In the genomic region with DNA sequence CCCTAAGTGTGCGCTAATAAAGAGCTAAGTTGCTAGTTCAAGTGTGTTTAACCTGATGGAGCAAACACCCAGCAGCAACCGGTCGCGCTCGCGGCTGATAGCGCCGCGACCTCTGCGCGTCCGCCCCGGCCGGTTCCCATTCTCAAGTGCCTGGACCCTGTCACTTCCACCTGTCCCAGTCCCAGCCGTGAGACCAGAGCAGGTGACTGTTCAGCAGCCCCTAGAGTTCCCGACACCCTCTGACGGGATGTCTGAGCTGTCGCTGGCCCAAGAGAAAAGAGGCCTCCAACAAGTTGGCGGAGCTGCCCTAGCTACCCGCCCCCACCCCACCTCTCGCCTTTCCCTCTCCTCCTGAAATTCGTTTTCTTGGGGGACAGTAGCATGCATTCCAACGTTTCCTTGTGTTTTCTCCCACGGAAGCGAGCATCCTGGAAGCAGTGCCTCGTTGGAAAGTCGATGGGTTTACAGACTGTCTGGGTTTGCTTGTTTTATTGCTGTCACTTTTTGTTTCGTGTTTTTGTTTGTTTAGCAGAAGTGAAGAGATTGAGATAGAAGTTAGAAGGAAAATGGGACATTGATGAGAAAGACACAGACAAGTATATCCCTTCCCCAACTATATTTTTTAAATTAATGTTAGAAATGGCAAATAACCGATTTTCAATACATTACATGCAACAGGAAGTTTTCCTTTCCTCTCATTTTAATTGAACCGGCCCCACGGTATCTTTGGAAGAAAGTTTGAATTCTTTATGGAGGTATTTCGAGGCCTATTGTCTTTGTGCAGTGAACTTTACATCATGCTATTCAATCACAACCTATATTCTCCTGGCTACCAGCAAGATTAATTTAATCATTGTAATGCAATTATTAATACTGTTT, we compare ENCODE assay signal across 18 cellular contexts. TPM values are rescaled to one million over a fixed set of nuclear protein-coding genes. Genes with fewer than 3 reads are reported as not detected.
DNase-seq lines count a peak whose midpoint lies in the region; ATAC-seq, FAIRE-seq and TF ChIP-seq lines count a peak whose summit lies in the region.
"Had no signal": no experiment of that assay in that cellular context is flagged by ENCODE, and none has a peak within 500 bp of the region (broad histone marks: within the 10 kb centered on the region; RNA-seq: fewer than 3 reads in every experiment).

No MANE protein-coding gene starts in this region.

- H3K4me1 Mint-ChIP-seq in Calu3 (ENCODE audit: low read depth, unreplicated experiment) = peaks cover 30% of the 10 kb centered on the region

- FAIRE-seq in pancreas (lab: Jason Lieb, UNC) = no peak
- FAIRE-seq: colon had no signal

- peak overlapping the region; percentile 60 for H3K27ac Mint-ChIP-seq in Calu3 (ENCODE audit: unreplicated experiment)
- H3K27ac Mint-ChIP-seq: stimulated activated memory B cell treated with anti-CD40 and anti-IgM and Interleukin-4, amounts not matched to agents 10 μg/mL and 1 μg/mL and 100 μg/mL, for 72 hours; T-helper 2 cell treated with Interferon-gamma antibody and Interleukin-4, amounts not matched to agents 5 μg/mL and 100 μg/mL, for 36 hours had no signal

- DNase-seq in Calu3 (peak; percentile 60), iPS DF 6.9 (ENCODE audit: low read depth, low spot score) (no peak), pancreas (peak; percentile 89 to 95 (median 92)), NCI-H1417 (lab: John Stamatoyannopoulos, UW) (no peak), coronary artery (ENCODE audit: low spot score) (no peak), NCI-H1436 treated with DMSO at 0.1 percent for 48 hours (lab: John Stamatoyannopoulos, UW) (no peak)
- DNase-seq: activated CD4-positive, alpha-beta T cell treated with anti-CD3 and anti-CD28 coated beads, Interleukin-2, amount 50 U/mL, for 4 hours; activated gamma-delta T cell; foreskin fibroblast; NCI-H1092; nucleus accumbens; stimulated activated CD4-positive, alpha-beta T cell treated with anti-CD3 and anti-CD28 coated beads, Interleukin-2, amount 100 ng/mL, for 24 hours had no signal

- CTCF ChIA-PET in Calu3 (lab: Charles Lee) = interaction anchor here (0.6 to 2.4 kb wide), 8 partner anchors 9 to 527 kb away, joined by 3 to 13 read pairs (median 5); no protein-coding TSS in a partner anchor

- H3K4me1 ChIP-seq in iPS DF 6.9 (ENCODE audit: control insufficient read depth, insufficient read depth, low read length) (peaks cover 2% of the 10 kb centered on the region; the same call in 1 of the 2 replicates), pancreas (peaks cover 3 to 8% (median 5%) of the 10 kb centered on the region in 3 donors)

- TF ChIP-seq RAD21 in Ishikawa (IDR thresholded peaks at IDR 0.05; ENCODE audit: low read depth) = no peak

- no peaks in the 10 kb centered on the region for H3K9me3 Mint-ChIP-seq in Calu3 (ENCODE audit: low read depth, unreplicated experiment)
- H3K9me3 Mint-ChIP-seq: T-helper 2 cell treated with Interferon-gamma antibody and Interleukin-4, amounts not matched to agents 5 μg/mL and 100 μg/mL, for 36 hours had no signal

- H3K36me3 ChIP-seq in iPS DF 6.9 (ENCODE audit: control insufficient read depth, insufficient read depth, low read length) (no peaks in the 10 kb centered on the region), pancreas (no peaks in the 10 kb centered on the region)

- H3K27ac ChIP-seq in iPS DF 6.9 (ENCODE audit: low read length) (no peak overlapping the region), pancreas (peak overlapping the region; percentile 47 to 92 (median 82)), coronary artery (no peak overlapping the region)

- no peaks in the 10 kb centered on the region for H3K27me3 Mint-ChIP-seq in Calu3 (ENCODE audit: unreplicated experiment)

- no CpG with 5 or more reads among the region's 32 CpGs for WGBS in iPS DF 6.9 (ENCODE audit: insufficient coverage, insufficient read length)
- 13 to 14% methylated on average over 32 of the region's 32 CpGs for WGBS in pancreas, 2 donors

- peak; percentile 92 for TF ChIP-seq EP300 in Ishikawa (IDR thresholded peaks at IDR 0.05; ENCODE audit: borderline replicate concordance)

- intact Hi-C loops in Calu3 (cut with micrococcal nuclease; ENCODE audit: unreplicated experiment) (loop anchor here (5.0 kb wide), 2 partner anchors 234 to 379 kb away; no protein-coding TSS in a partner anchor), pancreas (cut with DNase I) (loop anchor here in 2 of 3 donors (5.0 to 10.0 kb wide), 3 partner anchors 234 to 522 kb away; no protein-coding TSS in a partner anchor)

- H3K4me3 Mint-ChIP-seq in Calu3 (ENCODE audit: low read depth, unreplicated experiment) = peak overlapping the region; percentile 79

- BruUV-seq in Calu3 (replicated peaks; lab: Mats Ljungman, UMichigan) = no TSS peak

- peaks cover 41% of the 10 kb centered on the region for H3K27me3 ChIP-seq in iPS DF 6.9 (ENCODE audit: control insufficient read depth, insufficient read depth, low read length)
- H3K27me3 ChIP-seq in pancreas = peaks cover 0 to 7% (median 0%) of the 10 kb centered on the region in 4 donors

- peaks cover 72% of the 10 kb centered on the region for H3K36me3 Mint-ChIP-seq in Calu3 (ENCODE audit: insufficient read depth, unreplicated experiment)

- ATAC-seq in pancreas (peak; percentile 28 to 55 (median 43)), GM18861 (IDR thresholded peaks at IDR 0.05; ENCODE audit: unreplicated experiment) (no peak)
- ATAC-seq: stimulated activated memory B cell treated with anti-CD40 and anti-IgM and Interleukin-4, amounts not matched to agents 10 μg/mL and 1 μg/mL and 100 μg/mL, for 72 hours had no signal

- no peak for TF ChIP-seq CTCF in Calu3 (IDR thresholded peaks at IDR 0.05; ENCODE audit: unreplicated experiment)
- no peak for TF ChIP-seq CTCF in pancreas (IDR thresholded peaks at IDR 0.05)
- no peak for TF ChIP-seq CTCF in coronary artery (IDR thresholded peaks at IDR 0.05)

- H3K9me3 ChIP-seq in iPS DF 6.9 (ENCODE audit: control insufficient read depth, insufficient read depth, low read length) (no peaks in the 10 kb centered on the region), pancreas (no peaks in the 10 kb centered on the region)

- peak overlapping the region; percentile 12; the same call in 1 of the 2 replicates for H3K4me3 ChIP-seq in iPS DF 6.9 (ENCODE audit: low read length)
- H3K4me3 ChIP-seq in pancreas = peak overlapping the region in 2 of 4 donors; percentile 66 to 75
- no peak overlapping the region for H3K4me3 ChIP-seq in coronary artery

TF ChIP-seq in Ishikawa, 13 proteins besides CTCF, POLR2A, EP300 and RAD21:
- TF ChIP-seq TEAD4 (IDR thresholded peaks at IDR 0.05) (peak; percentile 84), ZBTB7A (IDR thresholded peaks at IDR 0.05; ENCODE audit: low read depth) (peak; percentile 29; the same call in 1 of the 2 replicates), NFIC (IDR thresholded peaks at IDR 0.05) (peak; percentile 83), TCF12 (IDR thresholded peaks at IDR 0.05; ENCODE audit: low read depth) (peak; percentile 76), YY1 (IDR thresholded peaks at IDR 0.05; ENCODE audit: low read depth) (no peak), EGR1 (IDR thresholded peaks at IDR 0.05) (no peak), MAX (IDR thresholded peaks at IDR 0.05) (0 out of 2 replicates have a peak, but pooled peaks have one; percentile 30), FOXM1 (IDR thresholded peaks at IDR 0.05; ENCODE audit: borderline replicate concordance, low read depth) (peak; percentile 95), USF1 (IDR thresholded peaks at IDR 0.05) (no peak), CREB1 (IDR thresholded peaks at IDR 0.05; ENCODE audit: low read depth) (no peak)
- TF ChIP-seq, protein P1, sequence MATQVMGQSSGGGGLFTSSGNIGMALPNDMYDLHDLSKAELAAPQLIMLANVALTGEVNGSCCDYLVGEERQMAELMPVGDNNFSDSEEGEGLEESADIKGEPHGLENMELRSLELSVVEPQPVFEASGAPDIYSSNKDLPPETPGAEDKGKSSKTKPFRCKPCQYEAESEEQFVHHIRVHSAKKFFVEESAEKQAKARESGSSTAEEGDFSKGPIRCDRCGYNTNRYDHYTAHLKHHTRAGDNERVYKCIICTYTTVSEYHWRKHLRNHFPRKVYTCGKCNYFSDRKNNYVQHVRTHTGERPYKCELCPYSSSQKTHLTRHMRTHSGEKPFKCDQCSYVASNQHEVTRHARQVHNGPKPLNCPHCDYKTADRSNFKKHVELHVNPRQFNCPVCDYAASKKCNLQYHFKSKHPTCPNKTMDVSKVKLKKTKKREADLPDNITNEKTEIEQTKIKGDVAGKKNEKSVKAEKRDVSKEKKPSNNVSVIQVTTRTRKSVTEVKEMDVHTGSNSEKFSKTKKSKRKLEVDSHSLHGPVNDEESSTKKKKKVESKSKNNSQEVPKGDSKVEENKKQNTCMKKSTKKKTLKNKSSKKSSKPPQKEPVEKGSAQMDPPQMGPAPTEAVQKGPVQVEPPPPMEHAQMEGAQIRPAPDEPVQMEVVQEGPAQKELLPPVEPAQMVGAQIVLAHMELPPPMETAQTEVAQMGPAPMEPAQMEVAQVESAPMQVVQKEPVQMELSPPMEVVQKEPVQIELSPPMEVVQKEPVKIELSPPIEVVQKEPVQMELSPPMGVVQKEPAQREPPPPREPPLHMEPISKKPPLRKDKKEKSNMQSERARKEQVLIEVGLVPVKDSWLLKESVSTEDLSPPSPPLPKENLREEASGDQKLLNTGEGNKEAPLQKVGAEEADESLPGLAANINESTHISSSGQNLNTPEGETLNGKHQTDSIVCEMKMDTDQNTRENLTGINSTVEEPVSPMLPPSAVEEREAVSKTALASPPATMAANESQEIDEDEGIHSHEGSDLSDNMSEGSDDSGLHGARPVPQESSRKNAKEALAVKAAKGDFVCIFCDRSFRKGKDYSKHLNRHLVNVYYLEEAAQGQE (IDR thresholded peaks at IDR 0.05; ENCODE audit: low read depth) = no peak
TF ChIP-seq in Ishikawa: peak in this region for 6.

RNA-seq across cellular contexts. Expression of gene MECOM, which starts 3.2 kb away (rescaled TPM):
- total RNA-seq in Calu3 (2022) (137 and 139 TPM in 2 replicates), pancreas (10 to 100 TPM; 28.6 to 53.8 (median 47.5) TPM)
- 10 to 100 TPM in 1 of 2 donors, 1 to 10 TPM in 1; 8.7 to 19.6 TPM for polyA plus RNA-seq in pancreas
- polyA plus RNA-seq: CD14-positive monocyte had no signal

Comparison
In these comparisons a context has a peak if more than half of its experiments do, and no peak if none do; other contexts are left out.
1. DNase-seq: peak in Calu3 (single experiment) and pancreas (6 of 6); none in iPS DF 6.9 (single experiment), NCI-H1417 (0 of 3), coronary artery (single experiment) and NCI-H1436 treated with DMSO at 0.1 percent for 48 hours (single experiment).
2. H3K27ac ChIP-seq: peak in pancreas (4 of 4); none in iPS DF 6.9 (single experiment) and coronary artery (0 of 2).